Comparison of ENCODE assay signal across 9 cellular contexts in genomic region chr19:55421281-55421680, GRCh38. TPM values are rescaled to one million over a fixed set of nuclear protein-coding genes. Genes with fewer than 3 reads are reported as not detected.
DNase-seq lines count a peak whose midpoint lies in the region; ATAC-seq lines count a peak whose summit lies in the region.
"Not testable (repeated sequence)": the region's sequence is repeated elsewhere in the genome, so short reads cannot be mapped to it uniquely, and the experiment has no call there.
"Had no signal": no experiment of that assay in that cellular context is flagged by ENCODE, and none has a peak within 500 bp of the region (broad histone marks: within the 10 kb centered on the region; RNA-seq: fewer than 3 reads in every experiment).

No MANE protein-coding gene starts in this region.

- peak overlapping the region; percentile 56 for H3K4me2 ChIP-seq in BLaER1

- peaks cover 15% of the 10 kb centered on the region for H3K9me3 ChIP-seq in BLaER1
- not testable (repeated sequence) for H3K9me3 ChIP-seq in effector memory CD4-positive, alpha-beta T cell (ENCODE audit: control insufficient read depth, low read length)

- not testable (repeated sequence) for H3K9ac ChIP-seq in BLaER1

- H3K4me1 ChIP-seq in BLaER1 = peaks cover 50% of the 10 kb centered on the region
- H3K4me1 ChIP-seq in effector memory CD4-positive, alpha-beta T cell (ENCODE audit: control insufficient read depth, insufficient read depth, low read length, poor library complexity, severe bottlenecking) = peaks cover 18% of the 10 kb centered on the region

- H3K27me3 Mint-ChIP-seq in activated CD4-positive, alpha-beta T cell treated with anti-CD3 and anti-CD28 coated beads, Interleukin-2, amount 10 ng/mL, durations not matched to agents 7 days and 5 days = not testable (repeated sequence)

- H3K4me1 Mint-ChIP-seq in activated CD4-positive, alpha-beta T cell treated with anti-CD3 and anti-CD28 coated beads, Interleukin-2, amount 10 ng/mL, durations not matched to agents 7 days and 5 days = peaks cover 24% of the 10 kb centered on the region
- not testable (repeated sequence) for H3K4me1 Mint-ChIP-seq in stimulated activated effector memory CD8-positive, alpha-beta T cell treated with anti-CD3 and anti-CD28 coated beads, Interleukin-12 subunit alpha, Interleukin-12 subunit beta, amount 100 ng/mL, for 72 hours

- H4K20me1 ChIP-seq in BLaER1 = not testable (repeated sequence)

- peak overlapping the region; percentile 78 for H3K27ac ChIP-seq in BLaER1
- not testable (repeated sequence) for H3K27ac ChIP-seq in effector memory CD4-positive, alpha-beta T cell (ENCODE audit: insufficient read depth, low read length, poor library complexity, severe bottlenecking)

- not testable (repeated sequence) for H3K4me3 Mint-ChIP-seq in activated CD4-positive, alpha-beta T cell treated with anti-CD3 and anti-CD28 coated beads, Interleukin-2, amount 10 ng/mL, durations not matched to agents 7 days and 5 days; stimulated activated effector memory CD8-positive, alpha-beta T cell treated with anti-CD3 and anti-CD28 coated beads, Interleukin-12 subunit alpha, Interleukin-12 subunit beta, amount 100 ng/mL, for 72 hours

- not testable (repeated sequence) for H3K9me3 Mint-ChIP-seq in activated CD4-positive, alpha-beta T cell treated with anti-CD3 and anti-CD28 coated beads, Interleukin-2, amount 10 ng/mL, durations not matched to agents 7 days and 5 days; stimulated activated effector memory CD8-positive, alpha-beta T cell treated with anti-CD3 and anti-CD28 coated beads, Interleukin-12 subunit alpha, Interleukin-12 subunit beta, amount 100 ng/mL, for 72 hours

- peak; percentile 48 for ATAC-seq in stimulated activated effector memory CD8-positive, alpha-beta T cell treated with anti-CD3 and anti-CD28 coated beads, Interleukin-12 subunit alpha, Interleukin-12 subunit beta, amount 100 ng/mL, for 72 hours

- not testable (repeated sequence) for H3K27me3 ChIP-seq in BLaER1; effector memory CD4-positive, alpha-beta T cell (replicated peaks; ENCODE audit: control insufficient read depth, insufficient read depth, low read length, poor library complexity, severe bottlenecking)

- H3K36me3 Mint-ChIP-seq in activated CD4-positive, alpha-beta T cell treated with anti-CD3 and anti-CD28 coated beads, Interleukin-2, amount 10 ng/mL, durations not matched to agents 7 days and 5 days (ENCODE audit: low read depth); stimulated activated effector memory CD8-positive, alpha-beta T cell treated with anti-CD3 and anti-CD28 coated beads, Interleukin-12 subunit alpha, Interleukin-12 subunit beta, amount 100 ng/mL, for 72 hours: not testable (repeated sequence)

- not testable (repeated sequence) for H3K4me3 ChIP-seq in BLaER1; effector memory CD4-positive, alpha-beta T cell (ENCODE audit: insufficient read depth, low read depth, low read length, poor library complexity, severe bottlenecking)

- CTCF ChIA-PET in activated CD4-positive, alpha-beta T cell treated with anti-CD3 and anti-CD28 coated beads, Interleukin-2, amount 10 ng/mL, durations not matched to agents 7 days and 5 days (lab: Charles Lee) = interaction anchor here (1.2 kb wide), 1 partner anchor 221 kb away, joined by 3 read pairs; no protein-coding TSS in a partner anchor

- POLR2A ChIA-PET in activated CD4-positive, alpha-beta T cell treated with anti-CD3 and anti-CD28 coated beads, Interleukin-2, amount 10 ng/mL, durations not matched to agents 7 days and 5 days (lab: Charles Lee) = not testable (repeated sequence)

- peaks cover 10% of the 10 kb centered on the region; the same call in 1 of the 2 replicates for H3K36me3 ChIP-seq in BLaER1
- H3K36me3 ChIP-seq in effector memory CD4-positive, alpha-beta T cell (ENCODE audit: control insufficient read depth, insufficient read depth, low read length) = not testable (repeated sequence)

- DNase-seq in HT1080 (ENCODE audit: low read depth) = peak; percentile 21
- DNase-seq in MV-4-11 (lab: John Stamatoyannopoulos, UW) = peak; percentile 61
- DNase-seq in T-helper 22 cell (ENCODE audit: low read depth) = peak; percentile 34
- peak; percentile 55 for DNase-seq in activated CD4-positive, alpha-beta T cell treated with anti-CD3 and anti-CD28 coated beads, Interleukin-2, amount 10 ng/mL, durations not matched to agents 7 days and 5 days
- peak; percentile 26 for DNase-seq in activated gamma-delta T cell treated with Interleukin-2 at 50 U/mL for 16 hours
- DNase-seq in effector memory CD4-positive, alpha-beta T cell = peak in 2 of 3 donors; percentile 19 to 50
- not testable (repeated sequence) for DNase-seq in stimulated activated effector memory CD8-positive, alpha-beta T cell treated with anti-CD3 and anti-CD28 coated beads, Interleukin-12 subunit alpha, Interleukin-12 subunit beta, amount 100 ng/mL, for 72 hours (ENCODE audit: low spot score in 2 of 2)

- peak overlapping the region; percentile 51 for H3K27ac Mint-ChIP-seq in activated CD4-positive, alpha-beta T cell treated with anti-CD3 and anti-CD28 coated beads, Interleukin-2, amount 10 ng/mL, durations not matched to agents 7 days and 5 days
- not testable (repeated sequence) for H3K27ac Mint-ChIP-seq in stimulated activated effector memory CD8-positive, alpha-beta T cell treated with anti-CD3 and anti-CD28 coated beads, Interleukin-12 subunit alpha, Interleukin-12 subunit beta, amount 100 ng/mL, for 72 hours

RNA-seq across cellular contexts. Expression of gene UBE2S, which starts 13.7 kb away (rescaled TPM):
- total RNA-seq in HT1080 (2014; rRNA removed; shearing (Covaris generic)) = 646 and 1,047 TPM in 2 replicates
- 489 and 848 TPM in 2 replicates for polyA plus RNA-seq in HT1080 (2015; cell fraction: cytosol; rRNA removed)
- polyA plus RNA-seq in HT1080 (2015; cell fraction: nucleus; rRNA removed) = 144 and 251 TPM in 2 replicates
- total RNA-seq in activated CD4-positive, alpha-beta T cell treated with anti-CD3 and anti-CD28 coated beads, Interleukin-2, amount 10 ng/mL, durations not matched to agents 7 days and 5 days = 100 to 1,000 TPM; 238 to 255 TPM

RNA-seq across cellular contexts. Expression of gene SHISA7, which starts 21.8 kb away (rescaled TPM):
- total RNA-seq in HT1080 (2014; rRNA removed; shearing (Covaris generic)) = not detected in 2 replicates
- polyA plus RNA-seq in HT1080 (2015; cell fraction: cytosol; rRNA removed) = not detected in 2 replicates
- polyA plus RNA-seq in HT1080 (2015; cell fraction: nucleus; rRNA removed) = not detected in 2 replicates
- not detected for total RNA-seq in activated CD4-positive, alpha-beta T cell treated with anti-CD3 and anti-CD28 coated beads, Interleukin-2, amount 10 ng/mL, durations not matched to agents 7 days and 5 days
- total RNA-seq: A172 had no signal

RNA-seq across cellular contexts. Expression of gene RPL28, which starts 35.5 kb away (rescaled TPM):
- total RNA-seq in HT1080 (2014; rRNA removed; shearing (Covaris generic)) = 733 and 1,703 TPM in 2 replicates
- polyA plus RNA-seq in HT1080 (2015; cell fraction: cytosol; rRNA removed) = 1,672 and 3,217 TPM in 2 replicates
- 715 and 767 TPM in 2 replicates for polyA plus RNA-seq in HT1080 (2015; cell fraction: nucleus; rRNA removed)
- total RNA-seq in activated CD4-positive, alpha-beta T cell treated with anti-CD3 and anti-CD28 coated beads, Interleukin-2, amount 10 ng/mL, durations not matched to agents 7 days and 5 days = 1,000 to 10,000 TPM; 3,109 to 3,457 TPM

RNA-seq across cellular contexts. Expression of gene TMEM238, which starts 37.2 kb away (rescaled TPM):
- 1.1 and 1.3 TPM in 2 replicates for total RNA-seq in HT1080 (2014; rRNA removed; shearing (Covaris generic))
- polyA plus RNA-seq in HT1080 (2015; cell fraction: cytosol; rRNA removed) = not detected in 2 replicates
- polyA plus RNA-seq in HT1080 (2015; cell fraction: nucleus; rRNA removed) = not detected in 2 replicates
- 10 to 100 TPM; 20.6 to 29.8 TPM for total RNA-seq in activated CD4-positive, alpha-beta T cell treated with anti-CD3 and anti-CD28 coated beads, Interleukin-2, amount 10 ng/mL, durations not matched to agents 7 days and 5 days
- total RNA-seq: A172 had no signal

RNA-seq across cellular contexts. Expression of gene ISOC2, which starts 40.2 kb away (rescaled TPM):
- 82.1 and 89.8 TPM in 2 replicates for total RNA-seq in HT1080 (2014; rRNA removed; shearing (Covaris generic))
- polyA plus RNA-seq in HT1080 (2015; cell fraction: cytosol; rRNA removed) = 39.3 and 47.1 TPM in 2 replicates
- polyA plus RNA-seq in HT1080 (2015; cell fraction: nucleus; rRNA removed) = 13.8 and 18.7 TPM in 2 replicates
- 10 to 100 TPM; 18.9 to 20.7 TPM for total RNA-seq in activated CD4-positive, alpha-beta T cell treated with anti-CD3 and anti-CD28 coated beads, Interleukin-2, amount 10 ng/mL, durations not matched to agents 7 days and 5 days
